ENCODE assay signal across 1 cellular context in the genomic region with DNA sequence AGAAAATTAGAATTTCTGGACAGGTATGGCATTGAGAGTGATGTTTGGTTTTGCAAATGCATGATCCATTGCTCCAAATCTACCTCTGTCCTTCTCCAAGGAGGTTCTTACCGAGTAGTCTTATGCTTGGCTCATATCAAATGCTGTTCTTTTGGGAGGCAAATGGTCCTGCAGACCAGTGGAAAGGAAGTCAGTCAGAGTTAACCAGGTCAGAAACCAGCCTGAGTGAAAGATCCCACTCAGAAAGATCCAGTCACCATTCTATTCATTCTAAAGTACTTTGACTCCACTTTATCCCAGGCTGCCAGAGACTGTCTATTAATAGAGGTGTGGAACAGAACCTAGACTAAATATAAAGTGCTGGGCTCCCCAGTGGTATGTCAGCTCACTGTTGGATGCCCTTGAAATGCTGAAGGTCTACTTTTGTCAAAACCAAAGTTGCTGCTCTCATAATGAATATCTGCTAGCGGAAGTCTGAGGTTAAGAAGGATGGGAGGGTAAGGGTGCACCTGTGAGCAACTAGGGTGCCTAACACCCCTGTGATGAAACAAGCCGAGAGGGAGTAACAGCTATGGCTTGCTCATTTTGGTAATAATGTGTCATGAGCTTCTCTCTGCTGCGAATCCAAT.
A peak's percentile ranks its signal among the peaks of the same experiment; 100 is the strongest.
TF ChIP-seq lines count a peak whose summit lies in the region.

No MANE protein-coding gene starts in this region.

TF ChIP-seq in GM12878, 131 proteins besides CTCF, POLR2A, EP300 and RAD21 (continued from another document and continues in another):
- TF ChIP-seq, protein P1, sequence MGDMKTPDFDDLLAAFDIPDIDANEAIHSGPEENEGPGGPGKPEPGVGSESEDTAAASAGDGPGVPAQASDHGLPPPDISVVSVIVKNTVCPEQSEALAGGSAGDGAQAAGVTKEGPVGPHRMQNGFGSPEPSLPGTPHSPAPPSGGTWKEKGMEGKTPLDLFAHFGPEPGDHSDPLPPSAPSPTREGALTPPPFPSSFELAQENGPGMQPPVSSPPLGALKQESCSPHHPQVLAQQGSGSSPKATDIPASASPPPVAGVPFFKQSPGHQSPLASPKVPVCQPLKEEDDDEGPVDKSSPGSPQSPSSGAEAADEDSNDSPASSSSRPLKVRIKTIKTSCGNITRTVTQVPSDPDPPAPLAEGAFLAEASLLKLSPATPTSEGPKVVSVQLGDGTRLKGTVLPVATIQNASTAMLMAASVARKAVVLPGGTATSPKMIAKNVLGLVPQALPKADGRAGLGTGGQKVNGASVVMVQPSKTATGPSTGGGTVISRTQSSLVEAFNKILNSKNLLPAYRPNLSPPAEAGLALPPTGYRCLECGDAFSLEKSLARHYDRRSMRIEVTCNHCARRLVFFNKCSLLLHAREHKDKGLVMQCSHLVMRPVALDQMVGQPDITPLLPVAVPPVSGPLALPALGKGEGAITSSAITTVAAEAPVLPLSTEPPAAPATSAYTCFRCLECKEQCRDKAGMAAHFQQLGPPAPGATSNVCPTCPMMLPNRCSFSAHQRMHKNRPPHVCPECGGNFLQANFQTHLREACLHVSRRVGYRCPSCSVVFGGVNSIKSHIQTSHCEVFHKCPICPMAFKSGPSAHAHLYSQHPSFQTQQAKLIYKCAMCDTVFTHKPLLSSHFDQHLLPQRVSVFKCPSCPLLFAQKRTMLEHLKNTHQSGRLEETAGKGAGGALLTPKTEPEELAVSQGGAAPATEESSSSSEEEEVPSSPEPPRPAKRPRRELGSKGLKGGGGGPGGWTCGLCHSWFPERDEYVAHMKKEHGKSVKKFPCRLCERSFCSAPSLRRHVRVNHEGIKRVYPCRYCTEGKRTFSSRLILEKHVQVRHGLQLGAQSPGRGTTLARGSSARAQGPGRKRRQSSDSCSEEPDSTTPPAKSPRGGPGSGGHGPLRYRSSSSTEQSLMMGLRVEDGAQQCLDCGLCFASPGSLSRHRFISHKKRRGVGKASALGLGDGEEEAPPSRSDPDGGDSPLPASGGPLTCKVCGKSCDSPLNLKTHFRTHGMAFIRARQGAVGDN (IDR thresholded peaks at IDR 0.05): no peak
- TF ChIP-seq PAX5 (IDR thresholded peaks at IDR 0.05; ENCODE audit: borderline replicate concordance, low read depth, low read length) (peak; percentile 54; the same call in 1 of the 2 replicates), ESRRA (IDR thresholded peaks at IDR 0.05; ENCODE audit: low read length) (peak; percentile 77; the same call in 1 of the 2 replicates), RBBP5 (conservative IDR thresholded peaks at IDR 0.05) (no peak), TAF1 (IDR thresholded peaks at IDR 0.05; ENCODE audit: borderline replicate concordance, low read depth, low read length) (no peak), NFIC (IDR thresholded peaks at IDR 0.05; ENCODE audit: low read depth, low read length) (peak; percentile 85), CHD4 (IDR thresholded peaks at IDR 0.05) (no peak), GATAD2B (conservative IDR thresholded peaks at IDR 0.05; ENCODE audit: low read depth) (no peak), FOXM1 (IDR thresholded peaks at IDR 0.05; ENCODE audit: low read depth, low read length) (peak; percentile 66; the same call in 1 of the 2 replicates), HDAC2 (IDR thresholded peaks at IDR 0.05) (no peak), NR2C1 (IDR thresholded peaks at IDR 0.05) (no peak), PML (IDR thresholded peaks at IDR 0.05; ENCODE audit: low read length) (no peak), NFXL1 (IDR thresholded peaks at IDR 0.05; ENCODE audit: borderline replicate concordance) (no peak), RUNX3 (IDR thresholded peaks at IDR 0.05; ENCODE audit: low read length) (peak; percentile 94), MEF2B (IDR thresholded peaks at IDR 0.05; ENCODE audit: partially characterized antibody, poor library complexity, severe bottlenecking) (no peak), EGR1 (IDR thresholded peaks at IDR 0.05; ENCODE audit: borderline replicate concordance in 1 of 2, low read depth in 2 of 2, low read length in 2 of 2) (no peak), JUNB (IDR thresholded peaks at IDR 0.05) (peak; percentile 85), ETV6 (conservative IDR thresholded peaks at IDR 0.05 in 1 of 2, IDR thresholded peaks at IDR 0.05 in 1 of 2; ENCODE audit: borderline replicate concordance in 1 of 2, low read depth in 1 of 2) (peak in 1 of 2 experiments; percentile 59; a peak in 1 of 4 replicates), ZZZ3 (IDR thresholded peaks at IDR 0.05; ENCODE audit: control insufficient read depth, insufficient read length, low read depth) (no peak), ZNF24 (IDR thresholded peaks at IDR 0.05) (no peak), SMAD5 (IDR thresholded peaks at IDR 0.05; ENCODE audit: low read depth) (no peak), RELA (IDR thresholded peaks at IDR 0.05; ENCODE audit: borderline replicate concordance, partially characterized antibody) (no peak), TCF12 (IDR thresholded peaks at IDR 0.05; ENCODE audit: low read depth, low read length) (peak; percentile 75; the same call in 1 of the 2 replicates), SMC3 (IDR thresholded peaks at IDR 0.05; ENCODE audit: borderline replicate concordance, low read length) (no peak), PAX8 (IDR thresholded peaks at IDR 0.05) (no peak), MXI1 (IDR thresholded peaks at IDR 0.05; ENCODE audit: low read depth, low read length) (no peak), TARDBP (IDR thresholded peaks at IDR 0.05; ENCODE audit: borderline replicate concordance) (no peak), RAD51 (IDR thresholded peaks at IDR 0.05) (no peak), SRF (IDR thresholded peaks at IDR 0.05; ENCODE audit: low read depth in 2 of 2, low read length in 2 of 2) (peak in 1 of 2 experiments; percentile 40; a peak in 1 of 4 replicates), NRF1 (conservative IDR thresholded peaks at IDR 0.05; ENCODE audit: low read depth, low read length) (no peak), RB1 (IDR thresholded peaks at IDR 0.05; ENCODE audit: borderline replicate concordance) (no peak), CBX5 (IDR thresholded peaks at IDR 0.05; ENCODE audit: low read depth) (peak; percentile 85; the same call in 1 of the 2 replicates), RCOR1 (conservative IDR thresholded peaks at IDR 0.05; ENCODE audit: low read depth, low read length) (no peak)
- TF ChIP-seq, protein P2, sequence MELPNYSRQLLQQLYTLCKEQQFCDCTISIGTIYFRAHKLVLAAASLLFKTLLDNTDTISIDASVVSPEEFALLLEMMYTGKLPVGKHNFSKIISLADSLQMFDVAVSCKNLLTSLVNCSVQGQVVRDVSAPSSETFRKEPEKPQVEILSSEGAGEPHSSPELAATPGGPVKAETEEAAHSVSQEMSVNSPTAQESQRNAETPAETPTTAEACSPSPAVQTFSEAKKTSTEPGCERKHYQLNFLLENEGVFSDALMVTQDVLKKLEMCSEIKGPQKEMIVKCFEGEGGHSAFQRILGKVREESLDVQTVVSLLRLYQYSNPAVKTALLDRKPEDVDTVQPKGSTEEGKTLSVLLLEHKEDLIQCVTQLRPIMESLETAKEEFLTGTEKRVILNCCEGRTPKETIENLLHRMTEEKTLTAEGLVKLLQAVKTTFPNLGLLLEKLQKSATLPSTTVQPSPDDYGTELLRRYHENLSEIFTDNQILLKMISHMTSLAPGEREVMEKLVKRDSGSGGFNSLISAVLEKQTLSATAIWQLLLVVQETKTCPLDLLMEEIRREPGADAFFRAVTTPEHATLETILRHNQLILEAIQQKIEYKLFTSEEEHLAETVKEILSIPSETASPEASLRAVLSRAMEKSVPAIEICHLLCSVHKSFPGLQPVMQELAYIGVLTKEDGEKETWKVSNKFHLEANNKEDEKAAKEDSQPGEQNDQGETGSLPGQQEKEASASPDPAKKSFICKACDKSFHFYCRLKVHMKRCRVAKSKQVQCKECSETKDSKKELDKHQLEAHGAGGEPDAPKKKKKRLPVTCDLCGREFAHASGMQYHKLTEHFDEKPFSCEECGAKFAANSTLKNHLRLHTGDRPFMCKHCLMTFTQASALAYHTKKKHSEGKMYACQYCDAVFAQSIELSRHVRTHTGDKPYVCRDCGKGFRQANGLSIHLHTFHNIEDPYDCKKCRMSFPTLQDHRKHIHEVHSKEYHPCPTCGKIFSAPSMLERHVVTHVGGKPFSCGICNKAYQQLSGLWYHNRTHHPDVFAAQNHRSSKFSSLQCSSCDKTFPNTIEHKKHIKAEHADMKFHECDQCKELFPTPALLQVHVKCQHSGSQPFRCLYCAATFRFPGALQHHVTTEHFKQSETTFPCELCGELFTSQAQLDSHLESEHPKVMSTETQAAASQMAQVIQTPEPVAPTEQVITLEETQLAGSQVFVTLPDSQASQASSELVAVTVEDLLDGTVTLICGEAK (IDR thresholded peaks at IDR 0.05; ENCODE audit: borderline replicate concordance): no peak
- TF ChIP-seq, protein P3, sequence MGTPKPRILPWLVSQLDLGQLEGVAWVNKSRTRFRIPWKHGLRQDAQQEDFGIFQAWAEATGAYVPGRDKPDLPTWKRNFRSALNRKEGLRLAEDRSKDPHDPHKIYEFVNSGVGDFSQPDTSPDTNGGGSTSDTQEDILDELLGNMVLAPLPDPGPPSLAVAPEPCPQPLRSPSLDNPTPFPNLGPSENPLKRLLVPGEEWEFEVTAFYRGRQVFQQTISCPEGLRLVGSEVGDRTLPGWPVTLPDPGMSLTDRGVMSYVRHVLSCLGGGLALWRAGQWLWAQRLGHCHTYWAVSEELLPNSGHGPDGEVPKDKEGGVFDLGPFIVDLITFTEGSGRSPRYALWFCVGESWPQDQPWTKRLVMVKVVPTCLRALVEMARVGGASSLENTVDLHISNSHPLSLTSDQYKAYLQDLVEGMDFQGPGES (IDR thresholded peaks at IDR 0.05): no peak
- TF ChIP-seq, protein P4, sequence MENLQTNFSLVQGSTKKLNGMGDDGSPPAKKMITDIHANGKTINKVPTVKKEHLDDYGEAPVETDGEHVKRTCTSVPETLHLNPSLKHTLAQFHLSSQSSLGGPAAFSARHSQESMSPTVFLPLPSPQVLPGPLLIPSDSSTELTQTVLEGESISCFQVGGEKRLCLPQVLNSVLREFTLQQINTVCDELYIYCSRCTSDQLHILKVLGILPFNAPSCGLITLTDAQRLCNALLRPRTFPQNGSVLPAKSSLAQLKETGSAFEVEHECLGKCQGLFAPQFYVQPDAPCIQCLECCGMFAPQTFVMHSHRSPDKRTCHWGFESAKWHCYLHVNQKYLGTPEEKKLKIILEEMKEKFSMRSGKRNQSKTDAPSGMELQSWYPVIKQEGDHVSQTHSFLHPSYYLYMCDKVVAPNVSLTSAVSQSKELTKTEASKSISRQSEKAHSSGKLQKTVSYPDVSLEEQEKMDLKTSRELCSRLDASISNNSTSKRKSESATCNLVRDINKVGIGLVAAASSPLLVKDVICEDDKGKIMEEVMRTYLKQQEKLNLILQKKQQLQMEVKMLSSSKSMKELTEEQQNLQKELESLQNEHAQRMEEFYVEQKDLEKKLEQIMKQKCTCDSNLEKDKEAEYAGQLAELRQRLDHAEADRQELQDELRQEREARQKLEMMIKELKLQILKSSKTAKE (IDR thresholded peaks at IDR 0.05; ENCODE audit: low read depth, poor library complexity, severe bottlenecking): no peak
- TF ChIP-seq, protein P5, sequence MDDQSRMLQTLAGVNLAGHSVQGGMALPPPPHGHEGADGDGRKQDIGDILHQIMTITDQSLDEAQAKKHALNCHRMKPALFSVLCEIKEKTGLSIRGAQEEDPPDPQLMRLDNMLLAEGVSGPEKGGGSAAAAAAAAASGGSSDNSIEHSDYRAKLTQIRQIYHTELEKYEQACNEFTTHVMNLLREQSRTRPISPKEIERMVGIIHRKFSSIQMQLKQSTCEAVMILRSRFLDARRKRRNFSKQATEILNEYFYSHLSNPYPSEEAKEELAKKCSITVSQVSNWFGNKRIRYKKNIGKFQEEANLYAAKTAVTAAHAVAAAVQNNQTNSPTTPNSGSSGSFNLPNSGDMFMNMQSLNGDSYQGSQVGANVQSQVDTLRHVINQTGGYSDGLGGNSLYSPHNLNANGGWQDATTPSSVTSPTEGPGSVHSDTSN (IDR thresholded peaks at IDR 0.05; ENCODE audit: insufficient replicate concordance, low read depth, low read length): no peak
- TF ChIP-seq, protein P6, sequence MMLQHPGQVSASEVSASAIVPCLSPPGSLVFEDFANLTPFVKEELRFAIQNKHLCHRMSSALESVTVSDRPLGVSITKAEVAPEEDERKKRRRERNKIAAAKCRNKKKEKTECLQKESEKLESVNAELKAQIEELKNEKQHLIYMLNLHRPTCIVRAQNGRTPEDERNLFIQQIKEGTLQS (IDR thresholded peaks at IDR 0.05; ENCODE audit: borderline replicate concordance, extremely low read depth, low read depth, low read length): no peak
- TF ChIP-seq, protein P7, sequence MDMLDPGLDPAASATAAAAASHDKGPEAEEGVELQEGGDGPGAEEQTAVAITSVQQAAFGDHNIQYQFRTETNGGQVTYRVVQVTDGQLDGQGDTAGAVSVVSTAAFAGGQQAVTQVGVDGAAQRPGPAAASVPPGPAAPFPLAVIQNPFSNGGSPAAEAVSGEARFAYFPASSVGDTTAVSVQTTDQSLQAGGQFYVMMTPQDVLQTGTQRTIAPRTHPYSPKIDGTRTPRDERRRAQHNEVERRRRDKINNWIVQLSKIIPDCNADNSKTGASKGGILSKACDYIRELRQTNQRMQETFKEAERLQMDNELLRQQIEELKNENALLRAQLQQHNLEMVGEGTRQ (IDR thresholded peaks at IDR 0.05; ENCODE audit: borderline replicate concordance, low read depth, low read length): no peak
- TF ChIP-seq, protein P8, sequence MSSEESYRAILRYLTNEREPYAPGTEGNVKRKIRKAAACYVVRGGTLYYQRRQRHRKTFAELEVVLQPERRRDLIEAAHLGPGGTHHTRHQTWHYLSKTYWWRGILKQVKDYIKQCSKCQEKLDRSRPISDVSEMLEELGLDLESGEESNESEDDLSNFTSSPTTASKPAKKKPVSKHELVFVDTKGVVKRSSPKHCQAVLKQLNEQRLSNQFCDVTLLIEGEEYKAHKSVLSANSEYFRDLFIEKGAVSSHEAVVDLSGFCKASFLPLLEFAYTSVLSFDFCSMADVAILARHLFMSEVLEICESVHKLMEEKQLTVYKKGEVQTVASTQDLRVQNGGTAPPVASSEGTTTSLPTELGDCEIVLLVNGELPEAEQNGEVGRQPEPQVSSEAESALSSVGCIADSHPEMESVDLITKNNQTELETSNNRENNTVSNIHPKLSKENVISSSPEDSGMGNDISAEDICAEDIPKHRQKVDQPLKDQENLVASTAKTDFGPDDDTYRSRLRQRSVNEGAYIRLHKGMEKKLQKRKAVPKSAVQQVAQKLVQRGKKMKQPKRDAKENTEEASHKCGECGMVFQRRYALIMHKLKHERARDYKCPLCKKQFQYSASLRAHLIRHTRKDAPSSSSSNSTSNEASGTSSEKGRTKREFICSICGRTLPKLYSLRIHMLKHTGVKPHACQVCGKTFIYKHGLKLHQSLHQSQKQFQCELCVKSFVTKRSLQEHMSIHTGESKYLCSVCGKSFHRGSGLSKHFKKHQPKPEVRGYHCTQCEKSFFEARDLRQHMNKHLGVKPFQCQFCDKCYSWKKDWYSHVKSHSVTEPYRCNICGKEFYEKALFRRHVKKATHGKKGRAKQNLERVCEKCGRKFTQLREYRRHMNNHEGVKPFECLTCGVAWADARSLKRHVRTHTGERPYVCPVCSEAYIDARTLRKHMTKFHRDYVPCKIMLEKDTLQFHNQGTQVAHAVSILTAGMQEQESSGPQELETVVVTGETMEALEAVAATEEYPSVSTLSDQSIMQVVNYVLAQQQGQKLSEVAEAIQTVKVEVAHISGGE (CRISPR knock-in tag; IDR thresholded peaks at IDR 0.05): no peak
